8 cellular contexts compared by ENCODE assay signal in the genomic region with DNA sequence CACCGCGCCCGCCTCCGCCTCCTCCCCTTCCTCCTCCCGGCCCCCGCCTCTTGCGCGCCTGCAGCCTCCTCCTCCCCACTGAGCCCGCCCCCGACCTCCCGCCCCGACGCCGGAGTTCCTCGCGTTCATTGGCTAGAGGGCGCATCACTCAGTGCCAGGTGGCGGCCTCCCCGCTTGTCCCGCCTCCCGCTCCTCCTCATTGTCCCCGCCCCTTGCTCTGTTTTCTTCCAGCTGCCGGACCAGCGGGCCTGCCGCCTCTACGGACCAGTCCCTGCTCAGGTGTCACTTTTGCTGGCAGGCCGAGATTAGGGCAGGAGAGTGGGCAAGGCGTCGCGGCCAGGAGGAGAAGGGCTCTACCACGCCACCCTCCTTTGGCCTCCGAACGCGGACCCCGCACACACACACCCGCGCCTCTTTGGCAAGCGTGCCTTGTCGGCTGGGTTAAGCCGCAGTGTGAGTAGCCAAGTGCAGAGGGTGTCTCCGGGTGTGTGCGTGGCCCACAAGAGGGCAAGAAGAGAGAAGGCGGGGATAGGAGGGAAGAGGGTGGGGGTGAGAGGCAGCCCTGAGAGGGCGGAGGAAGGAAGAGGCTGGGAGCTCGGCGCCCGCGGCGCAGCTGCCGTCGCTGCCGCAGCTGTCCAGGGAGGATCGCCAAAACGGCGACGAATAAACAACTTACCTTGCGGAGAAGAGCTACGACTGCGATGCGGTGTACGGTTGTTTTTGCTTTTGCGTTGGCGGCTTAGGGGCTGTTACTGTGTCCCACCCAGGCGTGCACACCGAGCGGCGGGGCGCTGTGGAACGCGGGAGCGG. TPM values are rescaled to one million over a fixed set of nuclear protein-coding genes. Genes with fewer than 3 reads are reported as not detected.
DNase-seq lines count a peak whose midpoint lies in the region; ATAC-seq and TF ChIP-seq lines count a peak whose summit lies in the region.

No MANE protein-coding gene starts in this region.

- H2AFZ ChIP-seq in SK-N-SH (ENCODE audit: low read depth) (peak overlapping the region; percentile 97), osteoblast (ENCODE audit: low read length) (peak overlapping the region; percentile 96)

- peak overlapping the region; percentile 88 to 99 for H3K4me3 ChIP-seq in SK-N-SH (ENCODE audit: low read depth in 2 of 2, low read length in 1 of 2)
- peak overlapping the region; percentile 94 for H3K4me3 ChIP-seq in osteoblast (ENCODE audit: insufficient read depth, low read length)
- peak overlapping the region; percentile 92 for H3K4me3 ChIP-seq in thoracic aorta

- H3F3A ChIP-seq in SK-N-SH (replicated peaks; ENCODE audit: insufficient read depth), result peaks cover 37% of the 10 kb centered on the region

- H3K9me2 ChIP-seq in SK-N-SH, result no peaks in the 10 kb centered on the region

- H3K4me2 ChIP-seq in SK-N-SH, result peak overlapping the region; percentile 94
- H3K4me2 ChIP-seq in osteoblast (ENCODE audit: insufficient read depth, low read length), result peak overlapping the region; percentile 89

- whole genome bisulfite sequencing in SK-N-SH (ENCODE audit: low lambda C conversion rate), result under 1% methylated on average over 43 of the region's 71 CpGs

- peaks cover 0 to 4% of the 10 kb centered on the region in 2 experiments for H3K36me3 ChIP-seq in SK-N-SH (replicated peaks in 1 of 2; ENCODE audit: control insufficient read depth in 1 of 2, insufficient read depth in 2 of 2, low read length in 1 of 2)
- H3K36me3 ChIP-seq in osteoblast (ENCODE audit: insufficient read depth, low read length), result no peaks in the 10 kb centered on the region
- no peaks in the 10 kb centered on the region for H3K36me3 ChIP-seq in thoracic aorta

- peak overlapping the region; percentile 70 for H3K27ac Mint-ChIP-seq in activated naive CD8-positive, alpha-beta T cell
- H3K27ac Mint-ChIP-seq in glutamatergic neuron (ENCODE audit: unreplicated experiment), result peak overlapping the region; percentile 92

- TF ChIP-seq CTCF in GM10266 (IDR thresholded peaks at IDR 0.05; ENCODE audit: control insufficient read depth, insufficient read depth, low read depth, missing control alignments) (peak; percentile 2), SK-N-SH (IDR thresholded peaks at IDR 0.05) (no peak), glutamatergic neuron (IDR thresholded peaks at IDR 0.05; ENCODE audit: partially characterized antibody, unreplicated experiment) (no peak), osteoblast (IDR thresholded peaks at IDR 0.05; ENCODE audit: extremely low read depth, low read depth, low read length) (no peak), thoracic aorta (IDR thresholded peaks at IDR 0.05) (peak; percentile 13)

- peak overlapping the region; percentile 94 for H3K4me3 Mint-ChIP-seq in activated naive CD8-positive, alpha-beta T cell
- peak overlapping the region; percentile 95 for H3K4me3 Mint-ChIP-seq in glutamatergic neuron (ENCODE audit: unreplicated experiment)

- H3K36me3 Mint-ChIP-seq in activated naive CD8-positive, alpha-beta T cell, result no peaks in the 10 kb centered on the region
- no peaks in the 10 kb centered on the region for H3K36me3 Mint-ChIP-seq in glutamatergic neuron (ENCODE audit: unreplicated experiment)

- CTCF ChIA-PET in SK-N-SH (lab: Yijun Ruan, JAX), result interaction anchor here (1.1 to 3.6 kb wide), 4 partner anchors 9 to 383 kb away, joined by 3 to 18 read pairs (median 3); no protein-coding TSS in a partner anchor

- TF ChIP-seq RAD21 in SK-N-SH (IDR thresholded peaks at IDR 0.05; ENCODE audit: low read length), result no peak; the same call in 1 of the 2 replicates

- H3K4me1 Mint-ChIP-seq in activated naive CD8-positive, alpha-beta T cell (ENCODE audit: low read depth), result peaks cover 26% of the 10 kb centered on the region
- peaks cover 9% of the 10 kb centered on the region for H3K4me1 Mint-ChIP-seq in glutamatergic neuron (ENCODE audit: low read depth, unreplicated experiment)

- H3K27me3 Mint-ChIP-seq in activated naive CD8-positive, alpha-beta T cell, result peaks cover 13% of the 10 kb centered on the region
- H3K27me3 Mint-ChIP-seq in glutamatergic neuron (ENCODE audit: unreplicated experiment), result peaks cover 15% of the 10 kb centered on the region

- H3K9ac ChIP-seq in SK-N-SH, result peak overlapping the region; percentile 78

- TF ChIP-seq EP300 in SK-N-SH (IDR thresholded peaks at IDR 0.05; ENCODE audit: borderline replicate concordance in 1 of 2, low read depth in 1 of 2, low read length in 1 of 2), result no peak

- peaks cover 30% of the 10 kb centered on the region for H3K79me2 ChIP-seq in SK-N-SH (ENCODE audit: insufficient read depth)
- peaks cover 39% of the 10 kb centered on the region for H3K79me2 ChIP-seq in osteoblast (ENCODE audit: insufficient read depth, low read length)

- peak; percentile 99 for DNase-seq in GM10266 (ENCODE audit: extremely low spot score)
- DNase-seq in NCI-H1092 (lab: John Stamatoyannopoulos, UW), result peak; percentile 94
- DNase-seq in SK-N-SH, result peak; percentile 98
- DNase-seq in glutamatergic neuron, result peak; percentile 100
- DNase-seq in osteoblast (ENCODE audit: insufficient read length, low spot score, missing footprints), result peak; percentile 99
- peak; percentile 96 for DNase-seq in thoracic aorta (ENCODE audit: low spot score)

- H3K27me3 ChIP-seq in SK-N-SH (ENCODE audit: insufficient read depth) (no peaks in the 10 kb centered on the region), osteoblast (ENCODE audit: insufficient read depth, low read length) (no peaks in the 10 kb centered on the region), thoracic aorta (replicated peaks; ENCODE audit: insufficient read depth) (no peaks in the 10 kb centered on the region)

- H3K9me3 Mint-ChIP-seq in activated naive CD8-positive, alpha-beta T cell (ENCODE audit: low read depth), result no peaks in the 10 kb centered on the region
- peaks cover 19% of the 10 kb centered on the region for H3K9me3 Mint-ChIP-seq in glutamatergic neuron (ENCODE audit: unreplicated experiment)

- ATAC-seq in HG02623 (IDR thresholded peaks at IDR 0.05; ENCODE audit: unreplicated experiment) (peak; percentile 75), thoracic aorta (ENCODE audit: insufficient number of reproducible peaks, low FRiP score, low read depth) (peak; percentile 87)

- H4K20me1 ChIP-seq in SK-N-SH (ENCODE audit: insufficient read depth) (peaks cover 29% of the 10 kb centered on the region), osteoblast (ENCODE audit: insufficient read depth, low read length) (peaks cover 25% of the 10 kb centered on the region)

- no peaks in the 10 kb centered on the region for H3K9me3 ChIP-seq in SK-N-SH
- H3K9me3 ChIP-seq in osteoblast (ENCODE audit: low read depth, low read length), result no peaks in the 10 kb centered on the region
- no peaks in the 10 kb centered on the region for H3K9me3 ChIP-seq in thoracic aorta

- peaks cover 14 to 23% of the 10 kb centered on the region in 2 experiments for H3K4me1 ChIP-seq in SK-N-SH (ENCODE audit: control insufficient read depth in 1 of 2, insufficient read depth in 2 of 2, low read depth in 1 of 2, low read length in 1 of 2)
- peaks cover 27% of the 10 kb centered on the region for H3K4me1 ChIP-seq in osteoblast (ENCODE audit: insufficient read depth, low read length)
- H3K4me1 ChIP-seq in thoracic aorta (ENCODE audit: control insufficient read depth in 1 of 2, low read depth in 2 of 2), result peaks cover 18 to 34% of the 10 kb centered on the region in 2 donors

- POLR2A ChIA-PET in SK-N-SH (lab: Yijun Ruan, JAX), result interaction anchor here (0.6 to 1.1 kb wide), 4 partner anchors 14 to 1480 kb away, joined by 3 to 4 read pairs (median 3); a partner anchor contains a TSS

- peak overlapping the region; percentile 95 to 96 for H3K27ac ChIP-seq in SK-N-SH (ENCODE audit: low read depth in 2 of 2, low read length in 1 of 2)
- H3K27ac ChIP-seq in osteoblast (ENCODE audit: low read depth, low read length), result peak overlapping the region; percentile 80
- H3K27ac ChIP-seq in thoracic aorta, result peak overlapping the region; percentile 94 to 96

TF ChIP-seq in SK-N-SH, 30 proteins besides CTCF, POLR2A, EP300 and RAD21 (continues in another document):
- TF ChIP-seq, protein P1, sequence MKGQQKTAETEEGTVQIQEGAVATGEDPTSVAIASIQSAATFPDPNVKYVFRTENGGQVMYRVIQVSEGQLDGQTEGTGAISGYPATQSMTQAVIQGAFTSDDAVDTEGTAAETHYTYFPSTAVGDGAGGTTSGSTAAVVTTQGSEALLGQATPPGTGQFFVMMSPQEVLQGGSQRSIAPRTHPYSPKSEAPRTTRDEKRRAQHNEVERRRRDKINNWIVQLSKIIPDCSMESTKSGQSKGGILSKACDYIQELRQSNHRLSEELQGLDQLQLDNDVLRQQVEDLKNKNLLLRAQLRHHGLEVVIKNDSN (IDR thresholded peaks at IDR 0.05; ENCODE audit: borderline replicate concordance, low read depth), result peak; percentile 30; the same call in 1 of the 2 replicates
- TF ChIP-seq, protein P2, sequence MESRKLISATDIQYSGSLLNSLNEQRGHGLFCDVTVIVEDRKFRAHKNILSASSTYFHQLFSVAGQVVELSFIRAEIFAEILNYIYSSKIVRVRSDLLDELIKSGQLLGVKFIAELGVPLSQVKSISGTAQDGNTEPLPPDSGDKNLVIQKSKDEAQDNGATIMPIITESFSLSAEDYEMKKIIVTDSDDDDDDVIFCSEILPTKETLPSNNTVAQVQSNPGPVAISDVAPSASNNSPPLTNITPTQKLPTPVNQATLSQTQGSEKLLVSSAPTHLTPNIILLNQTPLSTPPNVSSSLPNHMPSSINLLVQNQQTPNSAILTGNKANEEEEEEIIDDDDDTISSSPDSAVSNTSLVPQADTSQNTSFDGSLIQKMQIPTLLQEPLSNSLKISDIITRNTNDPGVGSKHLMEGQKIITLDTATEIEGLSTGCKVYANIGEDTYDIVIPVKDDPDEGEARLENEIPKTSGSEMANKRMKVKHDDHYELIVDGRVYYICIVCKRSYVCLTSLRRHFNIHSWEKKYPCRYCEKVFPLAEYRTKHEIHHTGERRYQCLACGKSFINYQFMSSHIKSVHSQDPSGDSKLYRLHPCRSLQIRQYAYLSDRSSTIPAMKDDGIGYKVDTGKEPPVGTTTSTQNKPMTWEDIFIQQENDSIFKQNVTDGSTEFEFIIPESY (IDR thresholded peaks at IDR 0.05; ENCODE audit: borderline replicate concordance, low read depth), result 0 out of 2 replicates have a peak, but pooled peaks have one; percentile 43
- TF ChIP-seq RFX5 (IDR thresholded peaks at IDR 0.05; ENCODE audit: low read length), result no peak
- 0 out of 2 replicates have a peak, but pooled peaks have one; percentile 7 for TF ChIP-seq RXRA (IDR thresholded peaks at IDR 0.05; ENCODE audit: borderline replicate concordance, low read depth)

RNA-seq across cellular contexts. Expression of a gene that starts 0.4 kb away (rescaled TPM):
- 10.5 and 10.7 TPM in 2 replicates for polyA plus RNA-seq in SK-N-SH (2012; rRNA removed)
- polyA plus RNA-seq in SK-N-SH (2012; cell fraction: cytosol; rRNA removed), result 11.9 and 13.2 TPM in 2 replicates
- polyA plus RNA-seq in SK-N-SH (2012; cell fraction: nucleus; rRNA removed), result 4.6 and 7.9 TPM in 2 replicates
- total RNA-seq in glutamatergic neuron (ENCODE audit: unreplicated experiment) (29.9 TPM), osteoblast (80.0 and 93.7 TPM in 2 replicates), thoracic aorta (10 to 100 TPM; 21.9 to 43.2 TPM)

Comparison
In these comparisons a context has a peak if more than half of its experiments do, and no peak if none do; other contexts are left out.
1. Peak in every context shown above with its lines: DNase-seq, ATAC-seq, H3K4me3 ChIP-seq and H3K27ac ChIP-seq.
2. CTCF ChIP-seq: peak in GM10266 (single experiment) and thoracic aorta (single experiment); none in SK-N-SH (single experiment), glutamatergic neuron (single experiment) and osteoblast (single experiment).